ENCODE assay signal across 14 cellular contexts in the genomic region with DNA sequence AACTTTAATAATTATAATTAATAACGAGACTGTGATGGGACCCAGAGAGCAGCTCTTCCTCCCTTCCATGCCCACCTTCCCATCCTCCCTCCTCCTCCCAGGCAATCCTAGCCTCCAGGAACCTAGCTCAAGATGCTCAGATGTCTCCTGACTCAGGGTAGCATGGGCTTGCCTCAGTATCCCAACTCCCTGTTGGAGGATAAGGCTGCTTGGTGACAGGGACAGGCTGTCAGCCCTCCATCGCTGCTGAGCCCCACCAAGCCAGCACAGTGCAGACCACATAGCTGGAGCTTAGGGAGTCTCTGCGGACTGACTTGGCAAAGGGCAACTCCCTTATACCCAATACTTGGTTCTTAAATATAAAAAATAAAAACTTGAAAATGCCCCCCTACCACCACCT. TPM values are rescaled to one million over a fixed set of nuclear protein-coding genes. Genes with fewer than 3 reads are reported as not detected.
DNase-seq lines count a peak whose midpoint lies in the region; ATAC-seq and TF ChIP-seq lines count a peak whose summit lies in the region.
"Had no signal": no experiment of that assay in that cellular context is flagged by ENCODE, and none has a peak within 500 bp of the region (broad histone marks: within the 10 kb centered on the region; RNA-seq: fewer than 3 reads in every experiment).

No MANE protein-coding gene starts in this region.

- H3K4me1 Mint-ChIP-seq in activated T-cell treated with anti-CD3 and anti-CD28 coated beads, Interleukin-2, amount 50 U/mL, for 72 hours (ENCODE audit: low read depth) = peaks cover 98% of the 10 kb centered on the region
- peaks cover 89% of the 10 kb centered on the region for H3K4me1 Mint-ChIP-seq in activated CD8-positive, alpha-beta T cell treated with anti-CD3 and anti-CD28 coated beads for 36 hours (ENCODE audit: low read depth)
- peaks cover 56% of the 10 kb centered on the region for H3K4me1 Mint-ChIP-seq in memory B cell
- peaks cover 32% of the 10 kb centered on the region for H3K4me1 Mint-ChIP-seq in progenitor cell of endocrine pancreas (ENCODE audit: low read depth)

- TF ChIP-seq CTCF in activated CD8-positive, alpha-beta T cell treated with anti-CD3 and anti-CD28 coated beads for 36 hours (IDR thresholded peaks at IDR 0.05) = no peak
- no peak for TF ChIP-seq CTCF in progenitor cell of endocrine pancreas (IDR thresholded peaks at IDR 0.05; ENCODE audit: unreplicated experiment)

- H3K4me3 ChIP-seq in thymus (ENCODE audit: low read length) = no peak overlapping the region
- H3K4me3 ChIP-seq: SK-N-MC had no signal

- peaks cover 4 to 36% of the 10 kb centered on the region in 2 donors for H3K36me3 Mint-ChIP-seq in activated T-cell treated with anti-CD3 and anti-CD28 coated beads, Interleukin-2, amount 50 U/mL, for 72 hours (ENCODE audit: insufficient read depth in 2 of 2)
- H3K36me3 Mint-ChIP-seq in activated CD8-positive, alpha-beta T cell treated with anti-CD3 and anti-CD28 coated beads for 36 hours (ENCODE audit: low read depth) = peaks cover 75% of the 10 kb centered on the region
- H3K36me3 Mint-ChIP-seq in memory B cell (peaks cover 11% of the 10 kb centered on the region), progenitor cell of endocrine pancreas (ENCODE audit: insufficient read depth) (peaks cover 8% of the 10 kb centered on the region)

- H3K9me3 Mint-ChIP-seq in activated T-cell treated with anti-CD3 and anti-CD28 coated beads, Interleukin-2, amount 50 U/mL, for 72 hours = peaks cover 0 to 2% of the 10 kb centered on the region in 2 donors
- H3K9me3 Mint-ChIP-seq in activated CD8-positive, alpha-beta T cell treated with anti-CD3 and anti-CD28 coated beads for 36 hours = no peaks in the 10 kb centered on the region
- H3K9me3 Mint-ChIP-seq in memory B cell (no peaks in the 10 kb centered on the region), progenitor cell of endocrine pancreas (ENCODE audit: low read depth) (no peaks in the 10 kb centered on the region)

- intact Hi-C loops in activated CD8-positive, alpha-beta T cell treated with anti-CD3 and anti-CD28 coated beads for 36 hours (cut with micrococcal nuclease) = loop anchor here (5.0 kb wide), 1 partner anchor 44 kb away; no protein-coding TSS in a partner anchor

- peaks cover 28% of the 10 kb centered on the region for H3K36me3 ChIP-seq in thymus (ENCODE audit: control insufficient read depth, insufficient read depth)

- H3K4me1 ChIP-seq in thymus (ENCODE audit: control insufficient read depth, insufficient read depth, low read length) = peaks cover 77% of the 10 kb centered on the region

- H3K27me3 ChIP-seq in thymus (ENCODE audit: control insufficient read depth, insufficient read depth) = no peaks in the 10 kb centered on the region

- CTCF ChIA-PET in activated CD8-positive, alpha-beta T cell treated with anti-CD3 and anti-CD28 coated beads for 36 hours (lab: Charles Lee) = interaction anchor here (0.7 to 4.5 kb wide), 5 partner anchors 27 to 95 kb away, joined by 4 to 30 read pairs (median 4); no protein-coding TSS in a partner anchor

- H3K27ac ChIP-seq in thymus (ENCODE audit: low read depth) = peak overlapping the region; percentile 95
- H3K27ac ChIP-seq: KMS-11, SK-N-MC had no signal

- POLR2A ChIA-PET in activated CD8-positive, alpha-beta T cell treated with anti-CD3 and anti-CD28 coated beads for 36 hours (lab: Charles Lee) = interaction anchor here (0.6 to 42.1 kb wide), 7 partner anchors 9 to 79 kb away, joined by 3 to 1125 read pairs (median 9); no protein-coding TSS in a partner anchor

- ATAC-seq in activated T-cell treated with anti-CD3 and anti-CD28 coated beads, Interleukin-2, amount 50 U/mL, for 72 hours (replicated peaks in 1 of 2) = no peak
- ATAC-seq in activated CD8-positive, alpha-beta T cell treated with anti-CD3 and anti-CD28 coated beads for 36 hours = no peak
- no peak for ATAC-seq in memory B cell (ENCODE audit: low read depth)

- no peaks in the 10 kb centered on the region for H3K27me3 Mint-ChIP-seq in activated T-cell treated with anti-CD3 and anti-CD28 coated beads, Interleukin-2, amount 50 U/mL, for 72 hours (ENCODE audit: low read depth)
- no peaks in the 10 kb centered on the region for H3K27me3 Mint-ChIP-seq in activated CD8-positive, alpha-beta T cell treated with anti-CD3 and anti-CD28 coated beads for 36 hours
- H3K27me3 Mint-ChIP-seq in memory B cell (no peaks in the 10 kb centered on the region), progenitor cell of endocrine pancreas (no peaks in the 10 kb centered on the region)

- peak overlapping the region; percentile 46 for H3K27ac Mint-ChIP-seq in activated T-cell treated with anti-CD3 and anti-CD28 coated beads, Interleukin-2, amount 50 U/mL, for 72 hours
- peak overlapping the region; percentile 96 for H3K27ac Mint-ChIP-seq in activated CD8-positive, alpha-beta T cell treated with anti-CD3 and anti-CD28 coated beads for 36 hours
- peak overlapping the region; percentile 79 for H3K27ac Mint-ChIP-seq in memory B cell
- no peak overlapping the region for H3K27ac Mint-ChIP-seq in progenitor cell of endocrine pancreas

- H3K4me3 Mint-ChIP-seq in activated T-cell treated with anti-CD3 and anti-CD28 coated beads, Interleukin-2, amount 50 U/mL, for 72 hours = peak overlapping the region; percentile 82 to 88
- peak overlapping the region; percentile 72 for H3K4me3 Mint-ChIP-seq in activated CD8-positive, alpha-beta T cell treated with anti-CD3 and anti-CD28 coated beads for 36 hours
- peak overlapping the region; percentile 83 for H3K4me3 Mint-ChIP-seq in memory B cell
- H3K4me3 Mint-ChIP-seq in progenitor cell of endocrine pancreas (ENCODE audit: low read depth) = no peak overlapping the region

- no peak for DNase-seq in activated T-cell treated with anti-CD3 and anti-CD28 coated beads, Interleukin-2, amount 50 U/mL, for 72 hours
- no peak for DNase-seq in activated T-cell treated with anti-CD3 and anti-CD28 coated beads, Interleukin-2, amount 50 U/mL, for 48 hours
- no peak for DNase-seq in activated CD8-positive, alpha-beta T cell treated with anti-CD3 and anti-CD28 coated beads for 36 hours
- DNase-seq in memory B cell (ENCODE audit: low spot score in 2 of 2) (no peak), RKO (ENCODE audit: low spot score) (no peak), NCI-H2081 (lab: John Stamatoyannopoulos, UW) (no peak), progenitor cell of endocrine pancreas (ENCODE audit: low spot score, unreplicated experiment) (no peak)
- DNase-seq: cerebellar nuclear complex, foreskin melanocyte, mesendoderm, NCI-H2171 treated with DMSO at 0.1 percent for 48 hours had no signal

- WGBS in thymus = 96% methylated on average over 3 of the region's 3 CpGs

- no peaks in the 10 kb centered on the region for H3K9me3 ChIP-seq in thymus (ENCODE audit: control insufficient read depth)

RNA-seq across cellular contexts. Expression of a gene that starts 11.5 kb away (rescaled TPM):
- total RNA-seq in activated T-cell treated with anti-CD3 and anti-CD28 coated beads, Interleukin-2, amount 50 U/mL, for 72 hours = 100 to 1,000 TPM; 529 to 662 TPM
- total RNA-seq in activated CD8-positive, alpha-beta T cell treated with anti-CD3 and anti-CD28 coated beads for 36 hours = 100 to 1,000 TPM; 624 to 679 TPM
- polyA plus RNA-seq in thymus = 155 TPM
- total RNA-seq in progenitor cell of endocrine pancreas = 299 and 306 TPM in 2 replicates
